ENCODE assay signal across 20 cellular contexts in genomic region chr6:18395177-18395850, GRCh38. TPM values are rescaled to one million over a fixed set of nuclear protein-coding genes. Genes with fewer than 3 reads are reported as not detected.
A peak's percentile ranks its signal among the peaks of the same experiment; 100 is the strongest.
DNase-seq lines count a peak whose midpoint lies in the region; ATAC-seq and TF ChIP-seq lines count a peak whose summit lies in the region.
"Had no signal": no experiment of that assay in that cellular context is flagged by ENCODE, and none has a peak within 500 bp of the region (broad histone marks: within the 10 kb centered on the region; RNA-seq: fewer than 3 reads in every experiment).

No MANE protein-coding gene starts in this region.

- peak overlapping the region; percentile 64 for H3K4me3 ChIP-seq in adipocyte (ENCODE audit: low read length)
- H3K4me3 ChIP-seq: ascending aorta, GM12878, pancreas had no signal

- H3K4me1 ChIP-seq in adipocyte (ENCODE audit: control insufficient read depth, insufficient read depth, low read length), result peaks cover 22% of the 10 kb centered on the region
- H3K4me1 ChIP-seq: ascending aorta had no signal

- peak overlapping the region; percentile 52 for H3K9ac ChIP-seq in adipocyte (ENCODE audit: low read length)

- H3K27me3 Mint-ChIP-seq in type B pancreatic cell, result no peaks in the 10 kb centered on the region

- H3K36me3 Mint-ChIP-seq in type B pancreatic cell, result peaks cover 5% of the 10 kb centered on the region

- no peaks in the 10 kb centered on the region for H3K9me3 ChIP-seq in adipocyte (ENCODE audit: control insufficient read depth, low read length)
- H3K9me3 ChIP-seq: ascending aorta, pancreas had no signal

- H3K27ac Mint-ChIP-seq in type B pancreatic cell, result peak overlapping the region; percentile 75
- H3K27ac Mint-ChIP-seq: activated naive CD4-positive, alpha-beta T cell treated with anti-CD3 and anti-CD28 coated beads for 36 hours had no signal

- H3K36me3 ChIP-seq in adipocyte (ENCODE audit: control insufficient read depth, insufficient read depth, low read length, severe bottlenecking), result peaks cover 12% of the 10 kb centered on the region
- H3K36me3 ChIP-seq: pancreas had no signal

- H3K4me3 Mint-ChIP-seq in type B pancreatic cell, result peak overlapping the region; percentile 34
- H3K4me3 Mint-ChIP-seq: activated naive CD4-positive, alpha-beta T cell treated with anti-CD3 and anti-CD28 coated beads for 36 hours had no signal

- H3K4me1 Mint-ChIP-seq in type B pancreatic cell (ENCODE audit: unreplicated experiment), result peaks cover 6% of the 10 kb centered on the region

- ATAC-seq in GM21619 (IDR thresholded peaks at IDR 0.05; ENCODE audit: unreplicated experiment), result no peak
- ATAC-seq: GM12878, HCT116, left lobe of liver, Panc1, pancreas had no signal

- TF ChIP-seq CTCF in type B pancreatic cell (conservative IDR thresholded peaks at IDR 0.05), result no peak

- DNase-seq in NCI-H69 (lab: John Stamatoyannopoulos, UW) (peak; percentile 12), adipocyte (ENCODE audit: low read depth) (no peak), iPS-NIHi7 (ENCODE audit: extremely low spot score) (peak; percentile 62), type B pancreatic cell (ENCODE audit: extremely low spot score, unreplicated experiment) (no peak), NCI-H524 (lab: John Stamatoyannopoulos, UW) (no peak), NCI-H2227 treated with DMSO at 0.1 percent for 48 hours (lab: John Stamatoyannopoulos, UW) (no peak)
- DNase-seq: activated CD4-positive, alpha-beta T cell treated with anti-CD3 and anti-CD28 coated beads, Interleukin-2, amount 50 U/mL, for 4 hours; activated naive CD4-positive, alpha-beta T cell treated with anti-CD3 and anti-CD28 coated beads for 36 hours; C1 segment of cervical spinal cord; DMS 273 treated with DMSO at 0.1 percent for 48 hours; GF-D8; KBM-7; NCI-H774; pancreas had no signal

- no peaks in the 10 kb centered on the region for H3K27me3 ChIP-seq in adipocyte (replicated peaks; ENCODE audit: control insufficient read depth, insufficient read depth, low read length)
- H3K27me3 ChIP-seq: ascending aorta, pancreas had no signal

- H3K9me3 Mint-ChIP-seq in type B pancreatic cell, result no peaks in the 10 kb centered on the region
- H3K9me3 Mint-ChIP-seq: activated naive CD4-positive, alpha-beta T cell treated with anti-CD3 and anti-CD28 coated beads for 36 hours had no signal

RNA-seq across cellular contexts. Expression of gene RNF144B, which starts 8.2 kb away (rescaled TPM):
- total RNA-seq in type B pancreatic cell (ENCODE audit: low replicate concordance), result 10.8 and 19.4 TPM in 2 replicates

Comparison
In these comparisons a context has a peak if more than half of its experiments do, and no peak if none do; other contexts are left out.
1. DNase-seq: peak in NCI-H69 (single experiment) and iPS-NIHi7 (single experiment); none in adipocyte (single experiment), type B pancreatic cell (single experiment), NCI-H524 (0 of 2) and NCI-H2227 treated with DMSO at 0.1 percent for 48 hours (single experiment).